Comparison of ENCODE assay signal across 18 cellular contexts in genomic region chr1:76291737-76292136, GRCh38.
"Had no signal": no experiment of that assay in that cellular context is flagged by ENCODE, and none has a peak within 500 bp of the region (broad histone marks: within the 10 kb centered on the region; RNA-seq: fewer than 3 reads in every experiment).

No MANE protein-coding gene starts in this region.

- ATAC-seq: activated CD4-positive, CD25-positive, alpha-beta regulatory T cell treated with anti-CD3 and anti-CD28 coated beads, Interleukin-2, amount 50 U/mL, for 24 hours; body of pancreas; left lobe of liver; pancreas; upper lobe of right lung had no signal

- H3K36me3 Mint-ChIP-seq: immature natural killer cell, naive B cell had no signal

- H3K9me3 Mint-ChIP-seq: central memory CD8-positive, alpha-beta T cell; naive B cell had no signal

- H3K9me3 ChIP-seq: body of pancreas, pancreas, stomach, testis, upper lobe of right lung had no signal

- H3K27me3 ChIP-seq: body of pancreas, pancreas, stomach, testis, upper lobe of right lung had no signal

- H3K27me3 Mint-ChIP-seq: central memory CD8-positive, alpha-beta T cell; naive B cell had no signal

- H3K27ac ChIP-seq: body of pancreas, coronary artery, pancreas, stomach, testis, upper lobe of right lung had no signal

- H3K4me3 ChIP-seq: body of pancreas, pancreas, stomach, testis, upper lobe of right lung had no signal

- H3K27ac Mint-ChIP-seq: immature natural killer cell had no signal

- DNase-seq: activated CD4-positive, alpha-beta T cell treated with anti-CD3 and anti-CD28 coated beads, Interleukin-2, amount 50 U/mL, for 1 hour; activated naive CD4-positive, alpha-beta T cell; amniotic stem cell; body of pancreas; effector CD4-positive, alpha-beta T cell; foreskin melanocyte; immature natural killer cell; stimulated activated CD4-positive, alpha-beta T cell treated with anti-CD3 and anti-CD28 coated beads, Interleukin-12 subunit alpha, Interleukin-12 subunit beta, amount 100 ng/mL, for 4 hours; stimulated activated CD4-positive, alpha-beta T cell treated with anti-CD3 and anti-CD28 coated beads, Interleukin-2, amount 100 ng/mL, for 24 hours; stomach; testis; upper lobe of right lung had no signal

- H3K4me1 ChIP-seq: body of pancreas, pancreas, stomach, testis, upper lobe of right lung had no signal

- H3K4me3 Mint-ChIP-seq: central memory CD8-positive, alpha-beta T cell; immature natural killer cell had no signal
